ENCODE assay signal across 1 cellular context in genomic region chr1:100354971-100355394, GRCh38.
TF ChIP-seq lines count a peak whose summit lies in the region.

No MANE protein-coding gene starts in this region.

TF ChIP-seq in GM23338, 12 proteins besides CTCF, POLR2A, EP300 and RAD21 (continued from another document):
- TF ChIP-seq ZNF462 (CRISPR knock-in tag; IDR thresholded peaks at IDR 0.05) = no peak
- TF ChIP-seq NANOG (IDR thresholded peaks at IDR 0.05; ENCODE audit: borderline replicate concordance) = no peak
- TF ChIP-seq EZH2phosphoT487 (IDR thresholded peaks at IDR 0.05; ENCODE audit: unreplicated experiment) = no peak
- no peak for TF ChIP-seq EZH2 (IDR thresholded peaks at IDR 0.05; ENCODE audit: low read depth, unreplicated experiment)
- no peak for TF ChIP-seq POLR2AphosphoS5 (IDR thresholded peaks at IDR 0.05; ENCODE audit: low read depth)
- no peak for TF ChIP-seq ZNF114 (CRISPR knock-in tag; IDR thresholded peaks at IDR 0.05)
